In genomic region chr6:31197559-31198305, GRCh38 we compare ENCODE assay signal across 1 cellular context.
TF ChIP-seq lines count a peak whose summit lies in the region.

No MANE protein-coding gene starts in this region.

TF ChIP-seq in K562, 482 proteins besides CTCF, POLR2A, EP300 and RAD21 (continued from another document and continues in another):
- TF ChIP-seq ZMIZ1 (IDR thresholded peaks at IDR 0.05; ENCODE audit: low read depth in 2 of 2, low read length in 2 of 2) = no peak
- no peak for TF ChIP-seq GABPB2 (CRISPR knock-in tag; conservative IDR thresholded peaks at IDR 0.05)
- no peak for TF ChIP-seq HSF4 (CRISPR knock-in tag; IDR thresholded peaks at IDR 0.05; ENCODE audit: borderline replicate concordance)
- TF ChIP-seq, protein P1, sequence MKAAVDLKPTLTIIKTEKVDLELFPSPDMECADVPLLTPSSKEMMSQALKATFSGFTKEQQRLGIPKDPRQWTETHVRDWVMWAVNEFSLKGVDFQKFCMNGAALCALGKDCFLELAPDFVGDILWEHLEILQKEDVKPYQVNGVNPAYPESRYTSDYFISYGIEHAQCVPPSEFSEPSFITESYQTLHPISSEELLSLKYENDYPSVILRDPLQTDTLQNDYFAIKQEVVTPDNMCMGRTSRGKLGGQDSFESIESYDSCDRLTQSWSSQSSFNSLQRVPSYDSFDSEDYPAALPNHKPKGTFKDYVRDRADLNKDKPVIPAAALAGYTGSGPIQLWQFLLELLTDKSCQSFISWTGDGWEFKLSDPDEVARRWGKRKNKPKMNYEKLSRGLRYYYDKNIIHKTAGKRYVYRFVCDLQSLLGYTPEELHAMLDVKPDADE (conservative IDR thresholded peaks at IDR 0.05; ENCODE audit: control insufficient read depth, low read depth, low read length) = peak; percentile 78; the same call in 1 of the 2 replicates
- no peak for TF ChIP-seq PBX2 (CRISPR knock-in tag; IDR thresholded peaks at IDR 0.05; ENCODE audit: low read depth)
- TF ChIP-seq PBX2 (tag; conservative IDR thresholded peaks at IDR 0.05; ENCODE audit: low read depth) = peak; percentile 78
- TF ChIP-seq POLR2AphosphoS2 (IDR thresholded peaks at IDR 0.05; ENCODE audit: low read length) = no peak
- no peak for TF ChIP-seq NR4A1 (CRISPR knock-in tag; IDR thresholded peaks at IDR 0.05)
- TF ChIP-seq NR4A1 (tag; IDR thresholded peaks at IDR 0.05) = no peak
- no peak for TF ChIP-seq ZNF239 (CRISPR knock-in tag; IDR thresholded peaks at IDR 0.05)
- no peak for TF ChIP-seq MECOM (CRISPR knock-in tag; IDR thresholded peaks at IDR 0.05)
- TF ChIP-seq MYNN (IDR thresholded peaks at IDR 0.05) = no peak
- no peak for TF ChIP-seq MYNN (CRISPR knock-in tag; IDR thresholded peaks at IDR 0.05)
- TF ChIP-seq, protein P2, sequence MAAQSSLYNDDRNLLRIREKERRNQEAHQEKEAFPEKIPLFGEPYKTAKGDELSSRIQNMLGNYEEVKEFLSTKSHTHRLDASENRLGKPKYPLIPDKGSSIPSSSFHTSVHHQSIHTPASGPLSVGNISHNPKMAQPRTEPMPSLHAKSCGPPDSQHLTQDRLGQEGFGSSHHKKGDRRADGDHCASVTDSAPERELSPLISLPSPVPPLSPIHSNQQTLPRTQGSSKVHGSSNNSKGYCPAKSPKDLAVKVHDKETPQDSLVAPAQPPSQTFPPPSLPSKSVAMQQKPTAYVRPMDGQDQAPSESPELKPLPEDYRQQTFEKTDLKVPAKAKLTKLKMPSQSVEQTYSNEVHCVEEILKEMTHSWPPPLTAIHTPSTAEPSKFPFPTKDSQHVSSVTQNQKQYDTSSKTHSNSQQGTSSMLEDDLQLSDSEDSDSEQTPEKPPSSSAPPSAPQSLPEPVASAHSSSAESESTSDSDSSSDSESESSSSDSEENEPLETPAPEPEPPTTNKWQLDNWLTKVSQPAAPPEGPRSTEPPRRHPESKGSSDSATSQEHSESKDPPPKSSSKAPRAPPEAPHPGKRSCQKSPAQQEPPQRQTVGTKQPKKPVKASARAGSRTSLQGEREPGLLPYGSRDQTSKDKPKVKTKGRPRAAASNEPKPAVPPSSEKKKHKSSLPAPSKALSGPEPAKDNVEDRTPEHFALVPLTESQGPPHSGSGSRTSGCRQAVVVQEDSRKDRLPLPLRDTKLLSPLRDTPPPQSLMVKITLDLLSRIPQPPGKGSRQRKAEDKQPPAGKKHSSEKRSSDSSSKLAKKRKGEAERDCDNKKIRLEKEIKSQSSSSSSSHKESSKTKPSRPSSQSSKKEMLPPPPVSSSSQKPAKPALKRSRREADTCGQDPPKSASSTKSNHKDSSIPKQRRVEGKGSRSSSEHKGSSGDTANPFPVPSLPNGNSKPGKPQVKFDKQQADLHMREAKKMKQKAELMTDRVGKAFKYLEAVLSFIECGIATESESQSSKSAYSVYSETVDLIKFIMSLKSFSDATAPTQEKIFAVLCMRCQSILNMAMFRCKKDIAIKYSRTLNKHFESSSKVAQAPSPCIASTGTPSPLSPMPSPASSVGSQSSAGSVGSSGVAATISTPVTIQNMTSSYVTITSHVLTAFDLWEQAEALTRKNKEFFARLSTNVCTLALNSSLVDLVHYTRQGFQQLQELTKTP (IDR thresholded peaks at IDR 0.05; ENCODE audit: low read depth in 1 of 2, partially characterized antibody in 2 of 2) = peak in 1 of 2 experiments; percentile 87
- peak; percentile 91 for TF ChIP-seq FOXM1 (IDR thresholded peaks at IDR 0.05; ENCODE audit: low read depth)
- no peak; the same call in 1 of the 2 replicates for TF ChIP-seq FOXM1 (CRISPR knock-in tag; IDR thresholded peaks at IDR 0.05; ENCODE audit: low read depth)
- no peak for TF ChIP-seq MED1 (CRISPR knock-in tag; IDR thresholded peaks at IDR 0.05; ENCODE audit: borderline replicate concordance)
- TF ChIP-seq TAF9B (IDR thresholded peaks at IDR 0.05; ENCODE audit: partially characterized antibody) = peak; percentile 65
- 0 out of 2 replicates have a peak, but pooled peaks have one; percentile 13 for TF ChIP-seq OTX1 (CRISPR knock-in tag; IDR thresholded peaks at IDR 0.05)
- TF ChIP-seq, protein P3, sequence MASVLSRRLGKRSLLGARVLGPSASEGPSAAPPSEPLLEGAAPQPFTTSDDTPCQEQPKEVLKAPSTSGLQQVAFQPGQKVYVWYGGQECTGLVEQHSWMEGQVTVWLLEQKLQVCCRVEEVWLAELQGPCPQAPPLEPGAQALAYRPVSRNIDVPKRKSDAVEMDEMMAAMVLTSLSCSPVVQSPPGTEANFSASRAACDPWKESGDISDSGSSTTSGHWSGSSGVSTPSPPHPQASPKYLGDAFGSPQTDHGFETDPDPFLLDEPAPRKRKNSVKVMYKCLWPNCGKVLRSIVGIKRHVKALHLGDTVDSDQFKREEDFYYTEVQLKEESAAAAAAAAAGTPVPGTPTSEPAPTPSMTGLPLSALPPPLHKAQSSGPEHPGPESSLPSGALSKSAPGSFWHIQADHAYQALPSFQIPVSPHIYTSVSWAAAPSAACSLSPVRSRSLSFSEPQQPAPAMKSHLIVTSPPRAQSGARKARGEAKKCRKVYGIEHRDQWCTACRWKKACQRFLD (CRISPR knock-in tag; IDR thresholded peaks at IDR 0.05) = peak; percentile 56; the same call in 1 of the 2 replicates
- peak; percentile 91 for TF ChIP-seq POLR2H (tag; IDR thresholded peaks at IDR 0.05; ENCODE audit: low read depth)
- TF ChIP-seq ZNF41 (CRISPR knock-in tag; conservative IDR thresholded peaks at IDR 0.05) = no peak
- TF ChIP-seq BHLHE40 (IDR thresholded peaks at IDR 0.05; ENCODE audit: low read length) = no peak
- TF ChIP-seq SPI1 (IDR thresholded peaks at IDR 0.05; ENCODE audit: borderline replicate concordance, low read depth, low read length) = peak; percentile 26; the same call in 1 of the 2 replicates
- TF ChIP-seq SMARCC2 (IDR thresholded peaks at IDR 0.05; ENCODE audit: low read depth) = 0 out of 2 replicates have a peak, but pooled peaks have one; percentile 1
- TF ChIP-seq CREB1 (IDR thresholded peaks at IDR 0.05) = peak; percentile 51
- TF ChIP-seq CREB1 (CRISPR knock-in tag; IDR thresholded peaks at IDR 0.05) = peak; percentile 32; the same call in 1 of the 2 replicates
- TF ChIP-seq CHD4 (IDR thresholded peaks at IDR 0.05; ENCODE audit: insufficient read depth, insufficient replicate concordance, low read depth, low read length, poor library complexity, severe bottlenecking) = no peak
- TF ChIP-seq CREB5 (CRISPR knock-in tag; IDR thresholded peaks at IDR 0.05) = no peak; the same call in 1 of the 2 replicates
- TF ChIP-seq PPARD (CRISPR knock-in tag; IDR thresholded peaks at IDR 0.05) = no peak
- TF ChIP-seq CCNT2 (IDR thresholded peaks at IDR 0.05; ENCODE audit: borderline replicate concordance, extremely low read depth, insufficient read length, low read depth, low read length) = peak; percentile 22
- TF ChIP-seq NFE2 (IDR thresholded peaks at IDR 0.05; ENCODE audit: low read depth) = peak; percentile 66
- TF ChIP-seq ZNF197 (CRISPR knock-in tag; IDR thresholded peaks at IDR 0.05; ENCODE audit: low read depth) = no peak
- TF ChIP-seq, protein P4, sequence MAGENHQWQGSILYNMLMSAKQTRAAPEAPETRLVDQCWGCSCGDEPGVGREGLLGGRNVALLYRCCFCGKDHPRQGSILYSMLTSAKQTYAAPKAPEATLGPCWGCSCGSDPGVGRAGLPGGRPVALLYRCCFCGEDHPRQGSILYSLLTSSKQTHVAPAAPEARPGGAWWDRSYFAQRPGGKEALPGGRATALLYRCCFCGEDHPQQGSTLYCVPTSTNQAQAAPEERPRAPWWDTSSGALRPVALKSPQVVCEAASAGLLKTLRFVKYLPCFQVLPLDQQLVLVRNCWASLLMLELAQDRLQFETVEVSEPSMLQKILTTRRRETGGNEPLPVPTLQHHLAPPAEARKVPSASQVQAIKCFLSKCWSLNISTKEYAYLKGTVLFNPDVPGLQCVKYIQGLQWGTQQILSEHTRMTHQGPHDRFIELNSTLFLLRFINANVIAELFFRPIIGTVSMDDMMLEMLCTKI (IDR thresholded peaks at IDR 0.05; ENCODE audit: partially characterized antibody) = no peak
- peak; percentile 88 for TF ChIP-seq EP400 (IDR thresholded peaks at IDR 0.05)
- TF ChIP-seq MTF1 (CRISPR knock-in tag; IDR thresholded peaks at IDR 0.05; ENCODE audit: borderline replicate concordance) = no peak
- TF ChIP-seq LARP7 (IDR thresholded peaks at IDR 0.05) = no peak
- TF ChIP-seq CEBPB (tag; IDR thresholded peaks at IDR 0.05) = peak; percentile 78
- TF ChIP-seq HCFC1 (IDR thresholded peaks at IDR 0.05; ENCODE audit: low read depth, low read length) = peak; percentile 3; the same call in 1 of the 2 replicates
- peak; percentile 42 for TF ChIP-seq MAFG (tag; conservative IDR thresholded peaks at IDR 0.05)
- TF ChIP-seq THRB (CRISPR knock-in tag; conservative IDR thresholded peaks at IDR 0.05) = 0 out of 2 replicates have a peak, but pooled peaks have one; percentile 35
- no peak for TF ChIP-seq GATAD2A (IDR thresholded peaks at IDR 0.05)
- TF ChIP-seq JUN (IDR thresholded peaks at IDR 0.05; ENCODE audit: borderline replicate concordance, low read depth, low read length) = peak; percentile 9; the same call in 1 of the 2 replicates
- no peak for TF ChIP-seq JUN (CRISPR knock-in tag; IDR thresholded peaks at IDR 0.05; ENCODE audit: borderline replicate concordance)
- TF ChIP-seq RNF219 (CRISPR knock-in tag; IDR thresholded peaks at IDR 0.05) = no peak
- TF ChIP-seq PYGO2 (tag; IDR thresholded peaks at IDR 0.05) = no peak
- peak; percentile 82 for TF ChIP-seq GABPA (tag; conservative IDR thresholded peaks at IDR 0.05; ENCODE audit: low read depth)
